Comparison of ENCODE assay signal across 8 cellular contexts in genomic region chr2:96336104-96336775, GRCh38. TPM values are rescaled to one million over a fixed set of nuclear protein-coding genes. Genes with fewer than 3 reads are reported as not detected.
A peak's percentile ranks its signal among the peaks of the same experiment; 100 is the strongest.
DNase-seq lines count a peak whose midpoint lies in the region; ATAC-seq and TF ChIP-seq lines count a peak whose summit lies in the region.

No MANE protein-coding gene starts in this region.

- H3K27me3 ChIP-seq in ascending aorta (no peaks in the 10 kb centered on the region), mononuclear cell (ENCODE audit: insufficient read depth, low read length) (no peaks in the 10 kb centered on the region)

- TF ChIP-seq CTCF in ascending aorta (IDR thresholded peaks at IDR 0.05), result no peak

- H3K4me3 ChIP-seq in ascending aorta (peak overlapping the region; percentile 73 to 74), mononuclear cell (ENCODE audit: low read length) (peak overlapping the region; percentile 70)

- DNase-seq in DMS114 treated with DMSO at 0.1 percent for 48 hours (lab: John Stamatoyannopoulos, UW; ENCODE audit: unreplicated experiment) (peak; percentile 35), ascending aorta (ENCODE audit: low spot score in 2 of 2) (no peak), KBM-7 (no peak), NCI-H2107 treated with DMSO at 0.1 percent for 48 hours (lab: John Stamatoyannopoulos, UW; ENCODE audit: unreplicated experiment) (no peak)
- DNase-seq in stimulated activated naive CD4-positive, alpha-beta T cell (lab: John Stamatoyannopoulos, UW), result no peak

- peak; percentile 15 for ATAC-seq in HG03097 (IDR thresholded peaks at IDR 0.05; ENCODE audit: low FRiP score, unreplicated experiment)
- ATAC-seq in GM21825 (IDR thresholded peaks at IDR 0.05; ENCODE audit: unreplicated experiment), result no peak

- H3K4me1 ChIP-seq in ascending aorta (no peaks in the 10 kb centered on the region), mononuclear cell (ENCODE audit: insufficient read depth, low read length) (peaks cover 26% of the 10 kb centered on the region)

- H3K9me3 ChIP-seq in ascending aorta (no peaks in the 10 kb centered on the region), mononuclear cell (ENCODE audit: low read depth, low read length) (no peaks in the 10 kb centered on the region)

- H3K36me3 ChIP-seq in ascending aorta, result no peaks in the 10 kb centered on the region

- in situ Hi-C loops in KBM-7 (cut with MboI; ENCODE audit: low pct_unique_long_range_greater_than_20kb, low sequenced_read_pairs), result no loop called here

- intact Hi-C loops in ascending aorta (cut with DNase I), result loop anchor here (2.0 kb wide), 1 partner anchor 13 kb away; no protein-coding TSS in a partner anchor

- H3K27ac ChIP-seq in ascending aorta, result no peak overlapping the region

RNA-seq across cellular contexts. Expression of gene NCAPH, which starts 0.7 kb away (rescaled TPM):
- total RNA-seq in ascending aorta, result not detected
- total RNA-seq in mononuclear cell, result 1.8 TPM

RNA-seq across cellular contexts. Expression of gene ITPRIPL1, which starts 11.1 kb away (rescaled TPM):
- total RNA-seq in ascending aorta (14.5 TPM), mononuclear cell (4.7 TPM)

RNA-seq across cellular contexts. Expression of gene SNRNP200, which starts 30.9 kb away (rescaled TPM):
- total RNA-seq in ascending aorta (57.4 TPM), mononuclear cell (80.5 TPM)
